Comparison of ENCODE assay signal across 18 cellular contexts in the genomic region with DNA sequence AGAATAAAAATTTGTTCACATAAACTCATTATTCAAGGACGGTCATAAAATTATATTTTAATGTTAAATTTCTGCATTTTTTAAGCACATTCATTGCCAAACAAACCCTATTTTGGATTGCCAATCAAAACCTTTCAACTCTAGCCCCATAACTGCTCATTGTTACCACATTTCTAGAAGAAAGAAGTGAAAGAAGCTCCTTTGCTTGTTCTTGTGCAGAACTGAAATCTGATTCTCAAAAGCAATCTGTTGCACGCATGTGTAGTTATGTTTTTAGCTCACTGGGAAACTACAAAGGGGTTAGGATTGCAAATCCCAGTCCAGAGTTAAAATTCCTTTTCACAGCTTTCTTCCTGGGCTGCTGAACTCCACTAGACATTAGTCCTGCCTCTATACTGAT.
DNase-seq lines count a peak whose midpoint lies in the region; ATAC-seq and TF ChIP-seq lines count a peak whose summit lies in the region.
"Had no signal": no experiment of that assay in that cellular context is flagged by ENCODE, and none has a peak within 500 bp of the region (broad histone marks: within the 10 kb centered on the region; RNA-seq: fewer than 3 reads in every experiment).

No MANE protein-coding gene starts in this region.

- no peaks in the 10 kb centered on the region for H3K27me3 Mint-ChIP-seq in neural progenitor cell (ENCODE audit: insufficient read depth, low read depth)

- WGBS in heart right ventricle, 2 donors = 77 to 87% methylated on average over 2 of the region's 2 CpGs
- WGBS in mammary epithelial cell (ENCODE audit: low coverage, missing lambda C conversion rate) = 74% methylated on average over 2 of the region's 2 CpGs

- H3K27ac Mint-ChIP-seq in neural progenitor cell = no peak overlapping the region
- H3K27ac Mint-ChIP-seq: B cell; CD4-positive, alpha-beta memory T cell had no signal

- no peaks in the 10 kb centered on the region for H4K20me1 ChIP-seq in neural progenitor cell (ENCODE audit: low read depth)
- no peaks in the 10 kb centered on the region for H4K20me1 ChIP-seq in mammary epithelial cell (ENCODE audit: insufficient read depth, low read length)

- H3K4me2 ChIP-seq in neural progenitor cell (no peak overlapping the region), mammary epithelial cell (ENCODE audit: insufficient read depth, low read depth, low read length) (no peak overlapping the region)

- H3K9me3 Mint-ChIP-seq in neural progenitor cell = peaks cover 23% of the 10 kb centered on the region
- H3K9me3 Mint-ChIP-seq: CD4-positive, alpha-beta memory T cell had no signal

- dilution Hi-C loops in mammary epithelial cell (cut with HindIII; ENCODE audit: low sequenced_read_pairs) = no loop called here

- H3K4me1 ChIP-seq in neural progenitor cell (peaks cover 5% of the 10 kb centered on the region), heart right ventricle (no peaks in the 10 kb centered on the region), mammary epithelial cell (ENCODE audit: insufficient read depth, low read length) (no peaks in the 10 kb centered on the region)
- H3K4me1 ChIP-seq: HAP-1 had no signal

- H3K36me3 ChIP-seq in neural progenitor cell (no peaks in the 10 kb centered on the region), heart right ventricle (no peaks in the 10 kb centered on the region), mammary epithelial cell (ENCODE audit: insufficient read depth, low read length) (no peaks in the 10 kb centered on the region)
- H3K36me3 ChIP-seq: HAP-1, MG63 had no signal

- CTCF ChIA-PET in mammary epithelial cell (lab: Charles Lee; ENCODE audit: low non-redundant PET) = no interaction called here

- H3K4me1 Mint-ChIP-seq in neural progenitor cell = peaks cover 4% of the 10 kb centered on the region
- H3K4me1 Mint-ChIP-seq: B cell; CD4-positive, alpha-beta memory T cell had no signal

- BruUV-seq in mammary epithelial cell (replicated peaks; lab: Mats Ljungman, UMichigan) = no TSS peak

- H3K27ac ChIP-seq in neural progenitor cell (no peak overlapping the region), heart right ventricle (no peak overlapping the region), mammary epithelial cell (ENCODE audit: insufficient read depth, low read depth, low read length) (no peak overlapping the region)

- H2AFZ ChIP-seq in neural progenitor cell (replicated peaks) = peak overlapping the region; percentile 4
- H2AFZ ChIP-seq in mammary epithelial cell (ENCODE audit: low read depth, low read length) = no peak overlapping the region

- TF ChIP-seq CTCF in neural progenitor cell (IDR thresholded peaks at IDR 0.05) (no peak), heart right ventricle (IDR thresholded peaks at IDR 0.05) (no peak), mammary epithelial cell (conservative IDR thresholded peaks at IDR 0.05 in 1 of 2, IDR thresholded peaks at IDR 0.05 in 1 of 2; ENCODE audit: extremely low read depth in 1 of 2, insufficient read depth in 1 of 2, low read depth in 1 of 2, low read length in 2 of 2) (no peak)

- in situ Hi-C loops in mammary epithelial cell (cut with MboI; ENCODE audit: low sequenced_read_pairs in 2 of 2) = no loop called here

- H3K9ac ChIP-seq in neural progenitor cell = no peak overlapping the region
- H3K9ac ChIP-seq in mammary epithelial cell (ENCODE audit: insufficient read depth, low read length) = no peak overlapping the region

- H3K4me3 Mint-ChIP-seq in neural progenitor cell = no peak overlapping the region
- H3K4me3 Mint-ChIP-seq: B cell; CD4-positive, alpha-beta memory T cell had no signal

- peaks cover 7% of the 10 kb centered on the region for H3K36me3 Mint-ChIP-seq in neural progenitor cell
- H3K36me3 Mint-ChIP-seq: CD4-positive, alpha-beta memory T cell had no signal

- no peaks in the 10 kb centered on the region for H3F3A ChIP-seq in neural progenitor cell (ENCODE audit: low read depth)

- no peak for DNase-seq in neural progenitor cell (ENCODE audit: low spot score)
- DNase-seq in heart right ventricle = no peak
- DNase-seq in mammary epithelial cell = no peak
- no peak for DNase-seq in HuH-7.5 (ENCODE audit: low spot score)
- DNase-seq: CD4-positive, alpha-beta memory T cell; GF-D8; MG63; NCI-H187 treated with DMSO at 0.1 percent for 48 hours; NCI-H2171 treated with DMSO at 0.1 percent for 48 hours; NCI-H510A; NCI-H82; T1000 had no signal

- H3K79me2 ChIP-seq in neural progenitor cell (ENCODE audit: low read depth) = no peaks in the 10 kb centered on the region
- H3K79me2 ChIP-seq in mammary epithelial cell (ENCODE audit: insufficient read depth, low read length) = no peaks in the 10 kb centered on the region

- ATAC-seq in GM18519 (IDR thresholded peaks at IDR 0.05; ENCODE audit: low FRiP score, unreplicated experiment) = peak; percentile 85
- peak; percentile 86 for ATAC-seq in GM21576 (IDR thresholded peaks at IDR 0.05; ENCODE audit: unreplicated experiment)
- ATAC-seq in HG03565 (IDR thresholded peaks at IDR 0.05; ENCODE audit: unreplicated experiment) = peak; percentile 81
- no peak for ATAC-seq in heart right ventricle
- ATAC-seq: HepG2 had no signal

- H3K27me3 ChIP-seq in neural progenitor cell (no peaks in the 10 kb centered on the region), heart right ventricle (no peaks in the 10 kb centered on the region), mammary epithelial cell (ENCODE audit: insufficient read depth, low read length) (no peaks in the 10 kb centered on the region)

- H3K4me3 ChIP-seq in neural progenitor cell (no peak overlapping the region), heart right ventricle (no peak overlapping the region), mammary epithelial cell (replicated peaks in 1 of 3; ENCODE audit: insufficient read depth in 1 of 3, low read depth in 2 of 3, low read length in 3 of 3) (no peak overlapping the region)
- H3K4me3 ChIP-seq: HAP-1, MG63 had no signal

- no peaks in the 10 kb centered on the region for H3K9me3 ChIP-seq in neural progenitor cell (ENCODE audit: low read depth)
- H3K9me3 ChIP-seq in heart right ventricle = peaks cover 0 to 4% (median 0%) of the 10 kb centered on the region in 11 donors
- H3K9me3 ChIP-seq in mammary epithelial cell (replicated peaks; ENCODE audit: insufficient read depth, low read length) = no peaks in the 10 kb centered on the region
- H3K9me3 ChIP-seq: HAP-1, MG63 had no signal

- intact Hi-C loops in heart right ventricle (cut with DNase I) = no loop called here
- intact Hi-C loops in mammary epithelial cell (cut with micrococcal nuclease) = no loop called here

Comparison
In these comparisons a context has a peak if more than half of its experiments do, and no peak if none do; other contexts are left out.
1. ATAC-seq: peak in GM18519 (single experiment), GM21576 (single experiment) and HG03565 (single experiment); none in heart right ventricle (0 of 8).